12 cellular contexts compared by ENCODE assay signal in the genomic region with DNA sequence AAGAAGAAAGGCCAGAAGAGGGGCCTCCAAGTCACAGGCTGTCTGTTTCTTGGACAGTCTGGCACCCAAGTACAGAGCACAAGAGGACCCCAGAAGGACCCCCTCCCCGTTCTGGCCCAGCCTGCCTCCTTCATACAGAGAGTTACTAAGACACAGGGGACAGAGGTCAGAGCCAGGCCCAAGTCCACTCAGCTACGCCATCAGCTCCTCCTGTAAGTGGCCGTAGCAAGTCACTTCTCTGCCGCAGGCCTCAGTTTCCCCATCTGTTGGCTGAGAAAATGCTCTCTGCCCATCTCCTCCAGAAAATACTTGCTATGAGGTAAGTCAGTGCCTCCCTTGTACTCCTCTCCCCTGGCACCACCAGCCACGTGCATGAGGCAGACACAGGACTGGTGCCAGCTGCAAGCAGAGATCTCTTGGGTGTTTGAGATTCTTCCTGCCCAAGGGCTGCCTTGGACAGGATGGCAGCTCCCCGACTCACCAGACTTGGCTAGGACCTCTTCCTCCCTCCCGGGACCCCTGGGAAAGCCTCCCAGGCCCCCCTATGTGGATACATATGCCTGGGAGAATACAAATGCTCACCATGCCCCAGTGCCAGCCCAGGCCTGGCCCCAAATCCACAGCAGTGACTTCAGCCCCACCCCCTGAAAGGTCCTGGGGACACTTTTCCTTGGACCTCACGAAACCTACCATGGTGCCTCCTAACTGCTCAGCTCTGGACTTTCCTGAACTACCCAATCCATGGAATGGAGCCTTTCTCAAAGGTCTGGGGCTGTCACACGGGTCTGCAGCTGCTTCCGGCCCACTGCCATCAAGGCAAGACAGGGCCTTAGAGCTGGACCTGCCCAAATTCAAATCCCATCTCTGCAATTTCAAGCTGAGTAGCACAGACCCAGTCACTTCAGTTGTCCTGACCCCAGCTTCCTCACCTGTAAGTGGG. TPM values are rescaled to one million over a fixed set of nuclear protein-coding genes. Genes with fewer than 3 reads are reported as not detected.
DNase-seq lines count a peak whose midpoint lies in the region; ATAC-seq, FAIRE-seq and TF ChIP-seq lines count a peak whose summit lies in the region.
"Had no signal": no experiment of that assay in that cellular context is flagged by ENCODE, and none has a peak within 500 bp of the region (broad histone marks: within the 10 kb centered on the region; RNA-seq: fewer than 3 reads in every experiment).

No MANE protein-coding gene starts in this region.

- POLR2A ChIA-PET in GM12878 (lab: Charles Lee) = interaction anchor here (0.9 kb wide), 1 partner anchor 97 kb away, joined by 4 read pairs; no protein-coding TSS in a partner anchor

- intact Hi-C loops in heart right ventricle (cut with DNase I) = no loop called here
- intact Hi-C loops in Right ventricle myocardium inferior (cut with DNase I) = no loop called here
- intact Hi-C loops in GM12878 (cut with micrococcal nuclease; ENCODE audit: unreplicated experiment) = no loop called here
- intact Hi-C loops in lower leg skin (cut with DNase I; ENCODE audit: low total_unique reads) = no loop called here

- TF ChIP-seq RAD21 in GM12878 (IDR thresholded peaks at IDR 0.05; ENCODE audit: insufficient read depth, low read depth, low read length) = no peak

- H3K9ac ChIP-seq in GM12878 (ENCODE audit: control insufficient read depth, insufficient read depth, low read length) = no peak overlapping the region

- peaks cover 11% of the 10 kb centered on the region for H4K20me1 ChIP-seq in GM12878 (ENCODE audit: control insufficient read depth, insufficient read depth)

- TF ChIP-seq POLR2A in GM12878 (IDR thresholded peaks at IDR 0.05; ENCODE audit: low read depth, low read length) = no peak
- TF ChIP-seq POLR2A in upper lobe of left lung (IDR thresholded peaks at IDR 0.05) = no peak
- no peak for TF ChIP-seq POLR2A in lower leg skin (IDR thresholded peaks at IDR 0.05)

- H3K4me2 ChIP-seq in GM12878 (ENCODE audit: control insufficient read depth, insufficient read depth) = peak overlapping the region; percentile 91; the same call in 1 of the 2 replicates

- H3K4me1 ChIP-seq in heart right ventricle = peaks cover 55 to 96% (median 91%) of the 10 kb centered on the region in 9 donors
- peaks cover 49% of the 10 kb centered on the region for H3K4me1 ChIP-seq in GM12878 (ENCODE audit: control insufficient read depth, insufficient read depth, low read length)
- H3K4me1 ChIP-seq in muscle layer of duodenum (ENCODE audit: control insufficient read depth in 1 of 2, insufficient read depth in 2 of 2, low read length in 2 of 2) = peaks cover 50 to 90% of the 10 kb centered on the region in 2 donors
- peaks cover 70 to 96% (median 93%) of the 10 kb centered on the region in 4 donors for H3K4me1 ChIP-seq in upper lobe of left lung

- H3K36me3 ChIP-seq in heart right ventricle = no peaks in the 10 kb centered on the region
- peaks cover 1 to 3% of the 10 kb centered on the region in 2 experiments; a peak in 2 of 4 replicates for H3K36me3 ChIP-seq in GM12878 (ENCODE audit: control insufficient read depth in 2 of 2, insufficient read depth in 2 of 2, low read length in 1 of 2)
- H3K36me3 ChIP-seq in muscle layer of duodenum (ENCODE audit: control insufficient read depth in 1 of 2, insufficient read depth in 2 of 2, low read length in 2 of 2) = no peaks in the 10 kb centered on the region
- no peaks in the 10 kb centered on the region for H3K36me3 ChIP-seq in upper lobe of left lung

- WGBS in heart right ventricle, 2 donors = 71 to 74% methylated on average over 10 of the region's 10 CpGs
- WGBS in GM12878 (ENCODE audit: insufficient coverage, insufficient replicate concordance, low lambda C conversion rate, missing lambda C conversion rate) = 92% methylated on average over 10 of the region's 10 CpGs
- 77 to 94% methylated on average over 5 to 10 of the region's 10 CpGs for WGBS in upper lobe of left lung, 2 donors
- 63% methylated on average over 10 of the region's 10 CpGs for WGBS in lower leg skin, 2 donors

- SMC1A ChIA-PET in GM12878 (lab: Charles Lee; ENCODE audit: uncharacterized antibody, unreplicated experiment) = interaction anchor here (0.6 to 2.6 kb wide), 4 partner anchors 32 to 141 kb away, joined by 3 to 10 read pairs (median 5); no protein-coding TSS in a partner anchor

- FAIRE-seq in GM12878 (lab: Jason Lieb, UNC) = no peak
- FAIRE-seq: TTC549 had no signal

- TF ChIP-seq EP300 in GM12878 (IDR thresholded peaks at IDR 0.05; ENCODE audit: borderline replicate concordance in 1 of 2, control insufficient read depth in 1 of 2, low read depth in 2 of 2, low read length in 2 of 2) (no peak), upper lobe of left lung (IDR thresholded peaks at IDR 0.05) (no peak)

- RAD21 ChIA-PET in GM12878 (lab: Charles Lee; ENCODE audit: unreplicated experiment) = no interaction called here

- peaks cover 0 to 7% (median 0%) of the 10 kb centered on the region in 7 donors for H3K27me3 ChIP-seq in heart right ventricle
- no peaks in the 10 kb centered on the region for H3K27me3 ChIP-seq in GM12878 (replicated peaks in 1 of 2; ENCODE audit: control insufficient read depth in 2 of 2, insufficient read depth in 2 of 2, low read length in 1 of 2)
- no peaks in the 10 kb centered on the region for H3K27me3 ChIP-seq in muscle layer of duodenum (ENCODE audit: low read depth, low read length)
- H3K27me3 ChIP-seq in upper lobe of left lung = no peaks in the 10 kb centered on the region

- H2AFZ ChIP-seq in GM12878 (ENCODE audit: control insufficient read depth, low read depth, low read length) = no peak overlapping the region

- DNase-seq in heart right ventricle (peak in 1 of 2 donors; percentile 17), Right ventricle myocardium inferior (ENCODE audit: missing footprints) (no peak), GM12878 (ENCODE audit: low read depth, low spot score) (no peak), upper lobe of left lung (no peak), ACHN (no peak), lower leg skin (ENCODE audit: low spot score in 2 of 2) (no peak)
- DNase-seq: DMS 273 treated with DMSO at 0.1 percent for 48 hours; NCI-H2107; stimulated activated CD4-positive, alpha-beta T cell treated with anti-CD3 and anti-CD28 coated beads, Interleukin-2, amount 100 ng/mL, for 24 hours had no signal

- no TSS peak for BruUV-seq in GM12878 (replicated peaks; lab: Mats Ljungman, UMichigan)

- H3K27ac ChIP-seq in heart right ventricle (peak overlapping the region in 8 of 10 donors; percentile 28 to 93 (median 78)), GM12878 (ENCODE audit: control insufficient read depth, insufficient read depth) (no peak overlapping the region), muscle layer of duodenum (ENCODE audit: low read length) (peak overlapping the region; percentile 89), upper lobe of left lung (peak overlapping the region; percentile 70 to 80 (median 75))

- in situ Hi-C loops in GM12878 (cut with MboI) (no loop called here), ACHN (cut with HindIII; ENCODE audit: low pct_ligation_motif_present, low pct_unique_long_range_greater_than_20kb, low sequenced_read_pairs) (no loop called here)

- peaks cover 72% of the 10 kb centered on the region for H3K79me2 ChIP-seq in GM12878 (ENCODE audit: control insufficient read depth, insufficient read depth, low read length)

- H3K9me3 ChIP-seq in heart right ventricle = no peaks in the 10 kb centered on the region
- H3K9me3 ChIP-seq in GM12878 (replicated peaks; ENCODE audit: control insufficient read depth, insufficient read depth, low read length) = no peaks in the 10 kb centered on the region
- H3K9me3 ChIP-seq in muscle layer of duodenum (ENCODE audit: control insufficient read depth in 1 of 2, low read length in 2 of 2) = no peaks in the 10 kb centered on the region
- H3K9me3 ChIP-seq in upper lobe of left lung = no peaks in the 10 kb centered on the region

- CTCF ChIA-PET in GM12878 (lab: Yijun Ruan, JAX) = interaction anchor here (0.6 to 6.2 kb wide), 5 partner anchors 21 to 59 kb away, joined by 3 to 34 read pairs (median 5); no protein-coding TSS in a partner anchor

- TF ChIP-seq CTCF in heart right ventricle (IDR thresholded peaks at IDR 0.05) (no peak), GM12878 (IDR thresholded peaks at IDR 0.05 in 2 of 3, conservative IDR thresholded peaks at IDR 0.05 in 1 of 3; ENCODE audit: control insufficient read depth in 2 of 3, extremely low read depth in 1 of 3, insufficient read depth in 1 of 3, low read depth in 3 of 3, low read length in 3 of 3) (no peak), upper lobe of left lung (IDR thresholded peaks at IDR 0.05) (no peak), lower leg skin (IDR thresholded peaks at IDR 0.05) (no peak)

- H3K4me3 ChIP-seq in heart right ventricle (peak overlapping the region in 1 of 10 donors; percentile 81), GM12878 (no peak overlapping the region), muscle layer of duodenum (ENCODE audit: low read depth in 1 of 2, low read length in 2 of 2) (peak overlapping the region; percentile 72 to 95), upper lobe of left lung (no peak overlapping the region), lower leg skin (ENCODE audit: low read depth, poor library complexity, severe bottlenecking) (no peak overlapping the region)

- ATAC-seq in heart right ventricle = no peak
- ATAC-seq in Right ventricle myocardium inferior = no peak
- ATAC-seq in GM12878 = no peak
- no peak for ATAC-seq in upper lobe of left lung (ENCODE audit: low FRiP score in 2 of 2)
- ATAC-seq in HG03432 (IDR thresholded peaks at IDR 0.05; ENCODE audit: unreplicated experiment) = no peak

RNA-seq across cellular contexts. Expression of a gene that starts 5.1 kb away (rescaled TPM):
- total RNA-seq in heart right ventricle (10 to 100 TPM; 11.1 to 33.5 (median 25.1) TPM), Right ventricle myocardium inferior (25.3 TPM), GM12878 (2014; rRNA removed) (7.4 TPM in 2 replicates), GM12878 (2014; rRNA removed; fragmentation: Illumina TruSeq; extraction: Trizol) (8.5 and 9.5 TPM in 2 replicates), GM12878 (2021) (69.7 and 75.9 TPM in 2 replicates), upper lobe of left lung (10 to 100 TPM; 17.8 to 60.7 (median 48.0) TPM), lower leg skin (10 to 100 TPM; 33.0 to 81.3 (median 48.9) TPM)
- polyA plus RNA-seq in heart right ventricle (10 to 100 TPM in 1 of 2 donors, 1 to 10 TPM in 1; 6.7 to 13.0 TPM), GM12878 (2011; rRNA removed) (3.3 and 6.6 TPM in 2 replicates), GM12878 (2014; fragmentation: Illumina TruSeq; extraction: Trizol) (7.2 and 16.9 TPM in 2 replicates), GM12878 (2014; fragmentation: Nextera tagmentation; extraction: Ambion mirVana) (1 to 10 TPM; 1.2 to 2.7 TPM), GM12878 (2014; rRNA removed) (20.7 and 21.5 TPM in 2 replicates), GM12878 (2016; fragmentation: Nextera tagmentation; extraction: Ambion mirVana) (10 to 100 TPM in 1 of 2 experiments, 1 to 10 TPM in 1; 8.5 to 12.9 TPM)
- 23.5 and 27.2 TPM in 2 replicates for total RNA-seq in GM12878 (2013; cell fraction: nucleolus; rRNA removed)
- polyA plus RNA-seq in GM12878 (2011; ENCODE audit: low read depth) = 116 TPM
- 10.5 and 12.0 TPM in 2 replicates for polyA plus RNA-seq in GM12878 (2011; cell fraction: cytosol; rRNA removed)
- polyA plus RNA-seq in GM12878 (2011; cell fraction: nucleus; rRNA removed) = 13.2 and 14.7 TPM in 2 replicates
- polyA plus RNA-seq in GM12878 (2012) = 61.5 and 83.9 TPM in 2 replicates
- 2.9 and 6.1 TPM in 2 replicates for polyA minus RNA-seq in GM12878 (2011; rRNA and poly(A)+ RNA removed)
- polyA minus RNA-seq in GM12878 (2011; cell fraction: cytosol; rRNA and poly(A)+ RNA removed) = 4.0 and 8.6 TPM in 2 replicates
- 2.8 and 6.3 TPM in 2 replicates for polyA minus RNA-seq in GM12878 (2011; cell fraction: nucleus; rRNA and poly(A)+ RNA removed)

RNA-seq across cellular contexts. Expression of a gene that starts 38.0 kb away (rescaled TPM):
- total RNA-seq in heart right ventricle (10 to 100 TPM in 8 of 10 donors, 1 to 10 TPM in 2; 7.2 to 15.4 (median 12.3) TPM), Right ventricle myocardium inferior (11.9 TPM), GM12878 (2014; rRNA removed) (36.3 and 40.3 TPM in 2 replicates), GM12878 (2014; rRNA removed; fragmentation: Illumina TruSeq; extraction: Trizol) (30.6 and 31.7 TPM in 2 replicates), GM12878 (2021) (40.7 and 44.0 TPM in 2 replicates), upper lobe of left lung (10 to 100 TPM; 20.1 to 40.7 (median 25.6) TPM), lower leg skin (10 to 100 TPM; 11.9 to 21.1 (median 15.8) TPM)
- polyA plus RNA-seq in heart right ventricle (10 to 100 TPM; 16.7 to 31.1 TPM), GM12878 (2011; rRNA removed) (25.8 and 49.2 TPM in 2 replicates), GM12878 (2014; fragmentation: Illumina TruSeq; extraction: Trizol) (24.3 and 45.4 TPM in 2 replicates), GM12878 (2014; fragmentation: Nextera tagmentation; extraction: Ambion mirVana) (10 to 100 TPM; 22.7 to 24.2 TPM), GM12878 (2014; rRNA removed) (54.3 and 56.5 TPM in 2 replicates), GM12878 (2016; fragmentation: Nextera tagmentation; extraction: Ambion mirVana) (10 to 100 TPM; 76.7 to 77.9 TPM)
- total RNA-seq in GM12878 (2013; cell fraction: nucleolus; rRNA removed) = 35.0 and 35.4 TPM in 2 replicates
- 17.4 TPM for polyA plus RNA-seq in GM12878 (2011; ENCODE audit: low read depth)
- polyA plus RNA-seq in GM12878 (2011; cell fraction: cytosol; rRNA removed) = 73.3 and 82.9 TPM in 2 replicates
- polyA plus RNA-seq in GM12878 (2011; cell fraction: nucleus; rRNA removed) = 54.9 and 64.6 TPM in 2 replicates
- 30.5 and 35.8 TPM in 2 replicates for polyA plus RNA-seq in GM12878 (2012)
- 39.4 and 64.4 TPM in 2 replicates for polyA minus RNA-seq in GM12878 (2011; rRNA and poly(A)+ RNA removed)
- polyA minus RNA-seq in GM12878 (2011; cell fraction: cytosol; rRNA and poly(A)+ RNA removed) = 27.0 and 30.2 TPM in 2 replicates
- polyA minus RNA-seq in GM12878 (2011; cell fraction: nucleus; rRNA and poly(A)+ RNA removed) = 38.0 and 63.1 TPM in 2 replicates

RNA-seq across cellular contexts. Expression of a gene that starts 45.1 kb away (rescaled TPM):
- total RNA-seq in heart right ventricle (under 1 TPM in 7 of 10 donors, not detected in 3; 0.25 to 0.59 (median 0.47) TPM), Right ventricle myocardium inferior (not detected), GM12878 (2014; rRNA removed) (0.40 TPM in 1 of 2 replicates, not detected in the other), GM12878 (2014; rRNA removed; fragmentation: Illumina TruSeq; extraction: Trizol) (0.14 and 0.22 TPM in 2 replicates), GM12878 (2021) (0.32 and 0.64 TPM in 2 replicates), upper lobe of left lung (10 to 100 TPM in 3 of 6 donors, 1 to 10 TPM in 3; 4.1 to 38.8 (median 10.0) TPM), lower leg skin (10 to 100 TPM in 1 of 4 donors, 1 to 10 TPM in 3; 4.1 to 11.3 (median 8.4) TPM)
- polyA plus RNA-seq in heart right ventricle (under 1 TPM in 1 of 2 donors, not detected in 1; 0.28 TPM), GM12878 (2011; rRNA removed) (0.12 and 0.50 TPM in 2 replicates), GM12878 (2014; fragmentation: Illumina TruSeq; extraction: Trizol) (0.04 TPM in 1 of 2 replicates, not detected in the other), GM12878 (2014; fragmentation: Nextera tagmentation; extraction: Ambion mirVana) (not detected), GM12878 (2014; rRNA removed) (0.55 and 0.67 TPM in 2 replicates), GM12878 (2016; fragmentation: Nextera tagmentation; extraction: Ambion mirVana) (under 1 TPM; 0.11 to 0.47 TPM)
- 1.9 and 2.0 TPM in 2 replicates for total RNA-seq in GM12878 (2013; cell fraction: nucleolus; rRNA removed)
- polyA plus RNA-seq in GM12878 (2011; ENCODE audit: low read depth) = 0.41 TPM
- 0.34 and 0.52 TPM in 2 replicates for polyA plus RNA-seq in GM12878 (2011; cell fraction: cytosol; rRNA removed)
- 2.2 and 3.0 TPM in 2 replicates for polyA plus RNA-seq in GM12878 (2011; cell fraction: nucleus; rRNA removed)
- 0.60 and 1.1 TPM in 2 replicates for polyA plus RNA-seq in GM12878 (2012)
- polyA minus RNA-seq in GM12878 (2011; rRNA and poly(A)+ RNA removed) = 0.10 TPM in 1 of 2 replicates, not detected in the other
- not detected in 2 replicates for polyA minus RNA-seq in GM12878 (2011; cell fraction: cytosol; rRNA and poly(A)+ RNA removed)
- polyA minus RNA-seq in GM12878 (2011; cell fraction: nucleus; rRNA and poly(A)+ RNA removed) = 0.57 and 0.85 TPM in 2 replicates

RNA-seq across cellular contexts. Expression of a gene that starts 58.8 kb away (rescaled TPM):
- total RNA-seq in heart right ventricle = 10 to 100 TPM; 23.2 to 52.9 (median 33.9) TPM
- 10 to 100 TPM; 10.8 to 48.6 TPM for polyA plus RNA-seq in heart right ventricle
- 21.9 TPM for total RNA-seq in Right ventricle myocardium inferior
- total RNA-seq in GM12878 (2013; cell fraction: nucleolus; rRNA removed) = 98.4 and 112 TPM in 2 replicates
- total RNA-seq in GM12878 (2014; rRNA removed) = 48.3 and 57.4 TPM in 2 replicates
- 20.7 and 23.7 TPM in 2 replicates for total RNA-seq in GM12878 (2014; rRNA removed; fragmentation: Illumina TruSeq; extraction: Trizol)
- total RNA-seq in GM12878 (2021) = 56.1 and 64.1 TPM in 2 replicates
- 11.8 TPM for polyA plus RNA-seq in GM12878 (2011; ENCODE audit: low read depth)
- 6.9 and 16.4 TPM in 2 replicates for polyA plus RNA-seq in GM12878 (2011; rRNA removed)
- 38.1 and 52.2 TPM in 2 replicates for polyA plus RNA-seq in GM12878 (2011; cell fraction: cytosol; rRNA removed)
- polyA plus RNA-seq in GM12878 (2011; cell fraction: nucleus; rRNA removed) = 59.2 and 59.5 TPM in 2 replicates
- polyA plus RNA-seq in GM12878 (2012) = 40.4 and 47.8 TPM in 2 replicates
- polyA plus RNA-seq in GM12878 (2014; fragmentation: Illumina TruSeq; extraction: Trizol) = 3.0 and 13.5 TPM in 2 replicates
- polyA plus RNA-seq in GM12878 (2014; fragmentation: Nextera tagmentation; extraction: Ambion mirVana) = 1 to 10 TPM; 4.2 to 6.6 TPM
- 63.2 and 68.1 TPM in 2 replicates for polyA plus RNA-seq in GM12878 (2014; rRNA removed)
- polyA plus RNA-seq in GM12878 (2016; fragmentation: Nextera tagmentation; extraction: Ambion mirVana) = 10 to 100 TPM; 46.7 to 49.9 TPM
- 23.9 and 54.0 TPM in 2 replicates for polyA minus RNA-seq in GM12878 (2011; rRNA and poly(A)+ RNA removed)
- 25.1 and 31.3 TPM in 2 replicates for polyA minus RNA-seq in GM12878 (2011; cell fraction: cytosol; rRNA and poly(A)+ RNA removed)
- 27.2 and 51.5 TPM in 2 replicates for polyA minus RNA-seq in GM12878 (2011; cell fraction: nucleus; rRNA and poly(A)+ RNA removed)
- total RNA-seq in upper lobe of left lung = 100 to 1,000 TPM in 1 of 6 donors, 10 to 100 TPM in 5; 41.3 to 105 (median 56.2) TPM
- total RNA-seq in lower leg skin = 10 to 100 TPM in 2 of 4 donors, 1 to 10 TPM in 2; 4.6 to 28.5 (median 16.5) TPM

Comparison
In these comparisons a context has a peak if more than half of its experiments do, and no peak if none do; other contexts are left out.
1. H3K4me3 ChIP-seq: peak in muscle layer of duodenum (2 of 2); none in GM12878 (single experiment), upper lobe of left lung (0 of 4) and lower leg skin (single experiment).